ENCODE assay signal across 1 cellular context in genomic region chr7:45033931-45034290, GRCh38.
TF ChIP-seq lines count a peak whose summit lies in the region.

No MANE protein-coding gene starts in this region.

TF ChIP-seq in H1, 55 proteins besides CTCF, POLR2A, EP300 and RAD21 (continued from another document):
- TF ChIP-seq E2F6 (IDR thresholded peaks at IDR 0.05) (no peak), PHF8 (conservative IDR thresholded peaks at IDR 0.05; ENCODE audit: low read depth, low read length) (no peak), BCL11A (IDR thresholded peaks at IDR 0.05; ENCODE audit: low read depth in 2 of 2, low read length in 2 of 2) (no peak), TCF12 (IDR thresholded peaks at IDR 0.05; ENCODE audit: low read depth, low read length) (no peak)
- TF ChIP-seq, protein P1, sequence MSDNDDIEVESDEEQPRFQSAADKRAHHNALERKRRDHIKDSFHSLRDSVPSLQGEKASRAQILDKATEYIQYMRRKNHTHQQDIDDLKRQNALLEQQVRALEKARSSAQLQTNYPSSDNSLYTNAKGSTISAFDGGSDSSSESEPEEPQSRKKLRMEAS (IDR thresholded peaks at IDR 0.05): no peak
